ENCODE assay signal across 1 cellular context in the genomic region with DNA sequence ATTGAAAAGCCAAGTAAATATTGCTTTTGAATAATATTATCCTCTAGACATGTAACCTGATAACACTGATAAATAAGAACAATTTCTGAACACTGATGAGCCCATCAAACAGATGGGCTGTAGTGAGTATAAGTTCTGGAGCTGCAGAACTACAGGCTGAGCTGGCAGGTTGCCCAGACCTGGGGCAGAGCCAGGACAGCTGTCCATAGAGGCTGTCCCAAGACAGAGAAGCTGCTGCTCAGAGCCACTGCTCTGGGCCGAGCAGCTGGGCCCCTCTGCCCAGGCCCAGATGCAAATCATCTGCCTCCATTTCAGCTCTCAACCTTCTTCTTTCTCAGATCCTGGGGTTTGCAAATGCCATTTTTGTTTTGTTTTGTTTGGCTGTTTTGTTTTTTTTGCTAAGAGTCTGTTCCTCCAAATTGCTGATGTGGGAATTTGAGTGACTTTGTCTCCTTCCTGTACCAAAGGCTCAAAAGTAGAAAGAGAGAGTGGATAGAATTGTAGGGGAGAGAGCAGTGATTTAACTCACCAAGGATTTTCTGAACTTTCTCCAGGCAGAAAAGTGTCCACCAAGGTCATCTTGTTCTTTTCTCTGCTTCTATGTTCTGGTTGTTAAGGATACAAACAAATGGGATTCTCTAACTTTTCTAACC.
TF ChIP-seq lines count a peak whose summit lies in the region.

No MANE protein-coding gene starts in this region.

TF ChIP-seq in HEK293T, 16 proteins besides CTCF, POLR2A, EP300 and RAD21 (continued from another document):
- TF ChIP-seq, protein P1, sequence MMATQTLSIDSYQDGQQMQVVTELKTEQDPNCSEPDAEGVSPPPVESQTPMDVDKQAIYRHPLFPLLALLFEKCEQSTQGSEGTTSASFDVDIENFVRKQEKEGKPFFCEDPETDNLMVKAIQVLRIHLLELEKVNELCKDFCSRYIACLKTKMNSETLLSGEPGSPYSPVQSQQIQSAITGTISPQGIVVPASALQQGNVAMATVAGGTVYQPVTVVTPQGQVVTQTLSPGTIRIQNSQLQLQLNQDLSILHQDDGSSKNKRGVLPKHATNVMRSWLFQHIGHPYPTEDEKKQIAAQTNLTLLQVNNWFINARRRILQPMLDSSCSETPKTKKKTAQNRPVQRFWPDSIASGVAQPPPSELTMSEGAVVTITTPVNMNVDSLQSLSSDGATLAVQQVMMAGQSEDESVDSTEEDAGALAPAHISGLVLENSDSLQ (IDR thresholded peaks at IDR 0.05): no peak
- TF ChIP-seq CTBP1 (IDR thresholded peaks at IDR 0.05; ENCODE audit: borderline replicate concordance) (no peak), ELF4 (IDR thresholded peaks at IDR 0.05) (no peak), TARDBP (IDR thresholded peaks at IDR 0.05) (no peak), ARNT (IDR thresholded peaks at IDR 0.05) (no peak), ZNF384 (IDR thresholded peaks at IDR 0.05) (no peak)
